9 cellular contexts compared by ENCODE assay signal in the genomic region with DNA sequence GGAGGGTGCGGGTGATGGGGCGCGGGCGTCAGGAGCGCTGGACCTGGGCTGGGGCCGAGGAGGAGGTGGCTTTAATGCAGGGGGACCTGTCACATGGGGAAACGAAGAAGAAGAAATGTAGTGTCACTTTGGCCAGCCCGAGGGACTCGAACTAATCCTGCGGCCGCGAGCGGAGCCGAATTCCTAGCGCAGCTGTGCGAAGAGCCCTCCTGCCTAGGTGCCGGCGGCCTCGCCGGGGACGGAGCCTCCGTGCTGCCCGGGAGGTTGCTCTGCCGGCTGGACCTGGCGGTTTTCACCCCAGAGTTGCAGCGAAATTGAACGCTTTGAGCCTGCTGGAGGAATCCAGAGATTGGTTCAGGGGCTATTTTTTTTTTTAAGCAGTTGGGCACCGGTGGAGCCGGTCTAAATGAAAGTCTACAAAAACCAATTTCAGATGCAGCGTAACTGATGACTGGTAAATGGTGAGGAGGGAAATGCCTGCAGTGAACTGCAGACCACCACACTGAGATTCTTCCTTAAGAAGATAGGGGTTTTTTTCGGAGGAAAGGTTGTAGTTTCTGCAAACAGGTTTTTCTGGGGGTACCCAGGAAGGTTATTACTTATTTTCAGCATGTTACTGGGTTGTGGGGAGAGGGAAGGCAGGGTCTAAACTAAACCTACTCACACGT. TPM values are rescaled to one million over a fixed set of nuclear protein-coding genes. Genes with fewer than 3 reads are reported as not detected.
DNase-seq lines count a peak whose midpoint lies in the region; ATAC-seq and TF ChIP-seq lines count a peak whose summit lies in the region.
"Had no signal": no experiment of that assay in that cellular context is flagged by ENCODE, and none has a peak within 500 bp of the region (broad histone marks: within the 10 kb centered on the region; RNA-seq: fewer than 3 reads in every experiment).

No MANE protein-coding gene starts in this region.

- 3 to 6% (median 3%) methylated on average over 29 to 32 of the region's 32 CpGs for WGBS in ovary, 3 donors

- TF ChIP-seq POLR2A in ovary (IDR thresholded peaks at IDR 0.05) = no peak

- H3K36me3 ChIP-seq in SJCRH30 (no peaks in the 10 kb centered on the region), ovary (no peaks in the 10 kb centered on the region)

- H3K27ac ChIP-seq in SJCRH30 = peak overlapping the region; percentile 61
- no peak overlapping the region for H3K27ac ChIP-seq in foreskin keratinocyte
- H3K27ac ChIP-seq in ovary = no peak overlapping the region

- intact Hi-C loops in ovary (cut with DNase I) = loop anchor here in 1 of 4 donors (10.0 kb wide), 1 partner anchor 314 kb away; the partner anchor contains the start of gene NPHP3

- no peak for TF ChIP-seq CTCF in foreskin keratinocyte (conservative IDR thresholded peaks at IDR 0.05)
- no peak for TF ChIP-seq CTCF in ovary (IDR thresholded peaks at IDR 0.05)

- TF ChIP-seq EP300 in ovary (IDR thresholded peaks at IDR 0.05) = no peak

- 0 out of 2 replicates have a peak, but pooled peaks cover 3% of the 10 kb centered on the region for H3K4me1 ChIP-seq in SJCRH30
- no peaks in the 10 kb centered on the region for H3K4me1 ChIP-seq in foreskin keratinocyte
- no peaks in the 10 kb centered on the region for H3K4me1 ChIP-seq in ovary (ENCODE audit: insufficient read depth)

- H3K4me3 ChIP-seq in SJCRH30 (peak overlapping the region; percentile 79), ovary (peak overlapping the region; percentile 52)

- DNase-seq in NCI-H2171 (lab: John Stamatoyannopoulos, UW) = peak; percentile 6
- no peak for DNase-seq in NCI-H2171 treated with DMSO at 0.1 percent for 48 hours (lab: John Stamatoyannopoulos, UW)
- DNase-seq in SJCRH30 = peak; percentile 64 to 73
- no peak for DNase-seq in foreskin keratinocyte
- DNase-seq in ovary = peak in 1 of 5 donors; percentile 8
- no peak for DNase-seq in LoVo (ENCODE audit: low spot score)

- H3K27me3 ChIP-seq in SJCRH30 = no peaks in the 10 kb centered on the region
- peaks cover 67% of the 10 kb centered on the region for H3K27me3 ChIP-seq in foreskin keratinocyte
- H3K27me3 ChIP-seq in ovary = no peaks in the 10 kb centered on the region

- ATAC-seq in foreskin keratinocyte = peak; percentile 21
- no peak for ATAC-seq in GM21447 (IDR thresholded peaks at IDR 0.05; ENCODE audit: unreplicated experiment)
- no peak for ATAC-seq in HG03097 (IDR thresholded peaks at IDR 0.05; ENCODE audit: low FRiP score, unreplicated experiment)
- ATAC-seq: CD8-positive, alpha-beta T cell had no signal

- H3K9me3 ChIP-seq in SJCRH30 (replicated peaks) (no peaks in the 10 kb centered on the region), ovary (no peaks in the 10 kb centered on the region)

RNA-seq across cellular contexts. Expression of gene TMEM108, which starts 0.7 kb away (rescaled TPM):
- 10.8 and 14.1 TPM in 2 replicates for total RNA-seq in SJCRH30 (2014; rRNA removed; shearing (Covaris generic))
- 0.07 TPM in 1 of 2 replicates, not detected in the other for total RNA-seq in foreskin keratinocyte
- 0.03 TPM in 1 of 2 replicates, not detected in the other for polyA plus RNA-seq in foreskin keratinocyte
- total RNA-seq in ovary = under 1 TPM in 5 of 7 donors, not detected in 2; under 0.01 to 0.84 (median 0.27) TPM
- polyA plus RNA-seq in ovary = 1 to 10 TPM in 1 of 2 donors, under 1 TPM in 1; 0.61 to 4.2 TPM
- total RNA-seq: CD8-positive, alpha-beta T cell had no signal

Comparison
In these comparisons a context has a peak if more than half of its experiments do, and no peak if none do; other contexts are left out.
1. DNase-seq: peak in NCI-H2171 (single experiment) and SJCRH30 (2 of 2); none in NCI-H2171 treated with DMSO at 0.1 percent for 48 hours (single experiment), foreskin keratinocyte (0 of 2) and LoVo (single experiment).